ENCODE assay signal across 24 cellular contexts in the genomic region with DNA sequence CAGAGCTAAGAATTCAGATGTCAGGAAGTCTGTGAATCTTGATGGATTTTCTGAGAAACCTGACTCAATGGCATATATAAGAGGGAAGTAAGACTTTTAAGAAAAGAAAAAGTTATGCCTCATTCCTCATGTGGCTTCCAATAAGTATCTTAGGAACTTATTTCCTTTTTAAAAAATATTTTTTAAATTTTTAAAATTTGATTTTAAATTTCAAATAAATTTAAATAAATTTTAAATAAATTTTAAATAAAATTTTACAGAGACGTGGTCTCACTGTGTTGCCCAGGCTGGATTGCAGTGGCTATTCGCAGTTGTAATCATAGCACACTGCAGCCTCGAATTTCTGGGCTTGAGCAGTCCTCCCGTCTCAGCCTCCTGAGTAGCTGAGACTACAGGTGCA. TPM values are rescaled to one million over a fixed set of nuclear protein-coding genes. Genes with fewer than 3 reads are reported as not detected.
A peak's percentile ranks its signal among the peaks of the same experiment; 100 is the strongest.
DNase-seq lines count a peak whose midpoint lies in the region; ATAC-seq, FAIRE-seq and TF ChIP-seq lines count a peak whose summit lies in the region.
"Had no signal": no experiment of that assay in that cellular context is flagged by ENCODE, and none has a peak within 500 bp of the region (broad histone marks: within the 10 kb centered on the region; RNA-seq: fewer than 3 reads in every experiment).

No MANE protein-coding gene starts in this region.

- ATAC-seq in WTC11 (no peak), HG03378 (IDR thresholded peaks at IDR 0.05; ENCODE audit: unreplicated experiment) (no peak)

- H3K9me3 Mint-ChIP-seq in WTC11: no peaks in the 10 kb centered on the region
- no peaks in the 10 kb centered on the region for H3K9me3 Mint-ChIP-seq in activated CD4-positive, alpha-beta T cell treated with anti-CD3 and anti-CD28 coated beads, Interleukin-2, amount 10 ng/mL, durations not matched to agents 7 days and 5 days
- H3K9me3 Mint-ChIP-seq: CD4-positive, alpha-beta memory T cell; CD4-positive, CD25-positive, alpha-beta regulatory T cell; CD8-positive, alpha-beta memory T cell had no signal

- H3K27ac Mint-ChIP-seq in WTC11: no peak overlapping the region
- no peak overlapping the region for H3K27ac Mint-ChIP-seq in activated CD4-positive, alpha-beta T cell treated with anti-CD3 and anti-CD28 coated beads, Interleukin-2, amount 10 ng/mL, durations not matched to agents 7 days and 5 days

- intact Hi-C loops in dorsolateral prefrontal cortex (cut with DNase I): no loop called here

- H3K4me3 Mint-ChIP-seq in WTC11: no peak overlapping the region
- H3K4me3 Mint-ChIP-seq in activated CD4-positive, alpha-beta T cell treated with anti-CD3 and anti-CD28 coated beads, Interleukin-2, amount 10 ng/mL, durations not matched to agents 7 days and 5 days: no peak overlapping the region
- H3K4me3 Mint-ChIP-seq: CD14-positive monocyte; CD4-positive, alpha-beta memory T cell; CD4-positive, CD25-positive, alpha-beta regulatory T cell; CD8-positive, alpha-beta memory T cell had no signal

- peak; percentile 40 for FAIRE-seq in frontal cortex (lab: Jason Lieb, UNC)
- FAIRE-seq: A204.1, G401.6, GM12891, GM19239 had no signal

- DNase-seq in WTC11 (ENCODE audit: low spot score) (no peak), dorsolateral prefrontal cortex (no peak), frontal cortex (ENCODE audit: low spot score in 2 of 2) (no peak), NCI-H446 treated with DMSO at 0.1 percent for 48 hours (lab: John Stamatoyannopoulos, UW) (no peak), NCI-H524 treated with DMSO at 0.1 percent for 48 hours (lab: John Stamatoyannopoulos, UW) (no peak)
- DNase-seq in activated CD4-positive, alpha-beta T cell treated with anti-CD3 and anti-CD28 coated beads, Interleukin-2, amount 10 ng/mL, durations not matched to agents 7 days and 5 days: no peak
- DNase-seq: 8988T; ACHN; BE2C; C1 segment of cervical spinal cord; CD4-positive, alpha-beta memory T cell; CD4-positive, CD25-positive, alpha-beta regulatory T cell; CD8-positive, alpha-beta memory T cell; COR-L47; DMS 273 treated with DMSO at 0.1 percent for 48 hours; DMS79 treated with DMSO at 0.1 percent for 48 hours; GF-D8 had no signal

- H3K27me3 ChIP-seq in dorsolateral prefrontal cortex: no peaks in the 10 kb centered on the region
- H3K27me3 ChIP-seq: BE2C, BLaER1 had no signal

- peaks cover 3% of the 10 kb centered on the region; the same call in 1 of the 2 replicates for H3K4me1 Mint-ChIP-seq in WTC11
- no peaks in the 10 kb centered on the region for H3K4me1 Mint-ChIP-seq in activated CD4-positive, alpha-beta T cell treated with anti-CD3 and anti-CD28 coated beads, Interleukin-2, amount 10 ng/mL, durations not matched to agents 7 days and 5 days
- H3K4me1 Mint-ChIP-seq: CD4-positive, alpha-beta memory T cell; CD8-positive, alpha-beta memory T cell had no signal

- TF ChIP-seq CTCF in WTC11 (IDR thresholded peaks at IDR 0.05) (no peak), dorsolateral prefrontal cortex (IDR thresholded peaks at IDR 0.05 in 54 of 56, conservative IDR thresholded peaks at IDR 0.05 in 2 of 56; ENCODE audit: low read depth in 1 of 56, partially characterized antibody in 56 of 56) (no peak)

- H3K27ac ChIP-seq in dorsolateral prefrontal cortex: peak overlapping the region in 41 of 59 donors; percentile 2 to 89 (median 77)
- H3K27ac ChIP-seq: BLaER1 had no signal

- POLR2A ChIA-PET in WTC11 (lab: Charles Lee): no interaction called here
- POLR2A ChIA-PET in activated CD4-positive, alpha-beta T cell treated with anti-CD3 and anti-CD28 coated beads, Interleukin-2, amount 10 ng/mL, durations not matched to agents 7 days and 5 days (lab: Charles Lee): no interaction called here

- peaks cover 23% of the 10 kb centered on the region; the same call in 1 of the 2 replicates for H3K36me3 Mint-ChIP-seq in WTC11
- peaks cover 33% of the 10 kb centered on the region for H3K36me3 Mint-ChIP-seq in activated CD4-positive, alpha-beta T cell treated with anti-CD3 and anti-CD28 coated beads, Interleukin-2, amount 10 ng/mL, durations not matched to agents 7 days and 5 days (ENCODE audit: low read depth)

- CTCF ChIA-PET in WTC11 (lab: Charles Lee): no interaction called here
- CTCF ChIA-PET in activated CD4-positive, alpha-beta T cell treated with anti-CD3 and anti-CD28 coated beads, Interleukin-2, amount 10 ng/mL, durations not matched to agents 7 days and 5 days (lab: Charles Lee): no interaction called here

- H3K27me3 Mint-ChIP-seq in WTC11 (ENCODE audit: low read depth): no peaks in the 10 kb centered on the region
- no peaks in the 10 kb centered on the region for H3K27me3 Mint-ChIP-seq in activated CD4-positive, alpha-beta T cell treated with anti-CD3 and anti-CD28 coated beads, Interleukin-2, amount 10 ng/mL, durations not matched to agents 7 days and 5 days
- H3K27me3 Mint-ChIP-seq: CD4-positive, alpha-beta memory T cell; CD4-positive, CD25-positive, alpha-beta regulatory T cell; CD8-positive, alpha-beta memory T cell had no signal

- no peak overlapping the region for H3K4me3 ChIP-seq in dorsolateral prefrontal cortex
- H3K4me3 ChIP-seq: BLaER1 had no signal

TF ChIP-seq in WTC11, 78 proteins besides CTCF, POLR2A, EP300 and RAD21:
- TF ChIP-seq OVOL2 (CRISPR knock-in tag; IDR thresholded peaks at IDR 0.05; ENCODE audit: borderline replicate concordance): no peak
- TF ChIP-seq HMGA2 (CRISPR knock-in tag; IDR thresholded peaks at IDR 0.05): peak; percentile 92

RNA-seq across cellular contexts. Expression of a gene that starts 11.5 kb away (rescaled TPM):
- total RNA-seq in WTC11 (2021) (42.8 to 51.2 TPM (median 50.2 TPM) in 3 replicates), dorsolateral prefrontal cortex (10 to 100 TPM; 10.4 to 27.6 (median 17.8) TPM), frontal cortex (33.0 TPM)
- 10 to 100 TPM; 34.6 to 35.2 TPM for total RNA-seq in activated CD4-positive, alpha-beta T cell treated with anti-CD3 and anti-CD28 coated beads, Interleukin-2, amount 10 ng/mL, durations not matched to agents 7 days and 5 days

RNA-seq across cellular contexts. Expression of a gene that starts 48.8 kb away (rescaled TPM):
- 39.9 to 44.2 TPM (median 42.4 TPM) in 3 replicates for total RNA-seq in WTC11 (2021)
- 10 to 100 TPM; 43.6 to 88.0 (median 62.9) TPM for total RNA-seq in dorsolateral prefrontal cortex
- total RNA-seq in frontal cortex: 70.1 TPM
- total RNA-seq in activated CD4-positive, alpha-beta T cell treated with anti-CD3 and anti-CD28 coated beads, Interleukin-2, amount 10 ng/mL, durations not matched to agents 7 days and 5 days: 10 to 100 TPM; 38.5 to 38.6 TPM

RNA-seq across cellular contexts. Expression of a gene that starts 53.7 kb away (rescaled TPM):
- total RNA-seq in WTC11 (2021) (33.2 to 36.5 TPM (median 33.7 TPM) in 3 replicates), dorsolateral prefrontal cortex (10 to 100 TPM in 117 of 120 experiments, 1 to 10 TPM in 3; 8.2 to 25.8 (median 17.1) TPM), frontal cortex (3.3 TPM)
- 10 to 100 TPM; 33.5 to 33.6 TPM for total RNA-seq in activated CD4-positive, alpha-beta T cell treated with anti-CD3 and anti-CD28 coated beads, Interleukin-2, amount 10 ng/mL, durations not matched to agents 7 days and 5 days
